ENCODE assay signal across 8 cellular contexts in the genomic region with DNA sequence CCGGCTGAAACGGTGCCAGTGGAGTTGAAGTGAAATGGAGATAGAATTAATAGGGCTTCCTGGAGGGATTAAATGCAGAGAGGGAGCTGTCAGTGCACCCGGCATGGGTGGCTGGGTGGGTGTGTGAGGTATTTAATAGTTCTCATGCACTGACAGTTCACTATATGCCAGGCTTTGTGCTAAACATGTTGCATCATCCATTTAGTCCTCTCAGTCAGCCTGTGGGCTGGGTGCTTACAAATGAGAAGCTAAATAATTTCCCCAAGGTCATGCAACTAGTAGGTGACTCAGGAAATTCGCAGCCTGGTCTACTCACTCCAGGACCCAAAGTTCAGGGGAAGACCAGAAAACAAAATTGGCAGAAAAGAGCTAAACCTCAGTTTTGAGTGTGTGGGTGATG.
DNase-seq lines count a peak whose midpoint lies in the region; ATAC-seq lines count a peak whose summit lies in the region.

No MANE protein-coding gene starts in this region.

- no peaks in the 10 kb centered on the region for H3K36me3 Mint-ChIP-seq in naive thymus-derived CD8-positive, alpha-beta T cell

- ATAC-seq in HG03045 (IDR thresholded peaks at IDR 0.05; ENCODE audit: unreplicated experiment) (peak; percentile 66), HG03025 (IDR thresholded peaks at IDR 0.05; ENCODE audit: low FRiP score, unreplicated experiment) (no peak)
- peak in 1 of 2 donors; percentile 12 for ATAC-seq in naive thymus-derived CD8-positive, alpha-beta T cell

- DNase-seq in Caki2 (ENCODE audit: low read depth) (peak; percentile 27), ecto neural progenitor cell (ENCODE audit: low spot score) (no peak), 8988T (no peak), pons (ENCODE audit: low spot score) (no peak)
- DNase-seq in activated CD8-positive, alpha-beta memory T cell treated with anti-CD3 and anti-CD28 coated beads for 48 hours (ENCODE audit: low read depth in 2 of 3, low spot score in 2 of 3): peak in 2 of 3 experiments; percentile 24 to 27
- no peak for DNase-seq in naive thymus-derived CD8-positive, alpha-beta T cell

- in situ Hi-C loops in Caki2 (cut with HindIII; ENCODE audit: low pct_unique_long_range_greater_than_20kb, low sequenced_read_pairs): no loop called here

- peak overlapping the region in 4 of 10 donors; percentile 37 to 87 (median 76) for H3K27ac Mint-ChIP-seq in naive thymus-derived CD8-positive, alpha-beta T cell

- H3K4me3 Mint-ChIP-seq in naive thymus-derived CD8-positive, alpha-beta T cell: peak overlapping the region in 6 of 10 donors; percentile 10 to 74 (median 58)

- peaks cover 12 to 23% (median 19%) of the 10 kb centered on the region in 4 donors for H3K4me1 Mint-ChIP-seq in naive thymus-derived CD8-positive, alpha-beta T cell

- POLR2A ChIA-PET in naive thymus-derived CD8-positive, alpha-beta T cell (lab: Charles Lee): no interaction called here

- peaks cover 0 to 10% (median 0%) of the 10 kb centered on the region in 9 donors for H3K9me3 Mint-ChIP-seq in naive thymus-derived CD8-positive, alpha-beta T cell

- H3K27me3 Mint-ChIP-seq in naive thymus-derived CD8-positive, alpha-beta T cell: no peaks in the 10 kb centered on the region

Comparison
In these comparisons a context has a peak if more than half of its experiments do, and no peak if none do; other contexts are left out.
1. DNase-seq: peak in Caki2 (single experiment) and activated CD8-positive, alpha-beta memory T cell treated with anti-CD3 and anti-CD28 coated beads for 48 hours (2 of 3); none in naive thymus-derived CD8-positive, alpha-beta T cell (0 of 10), ecto neural progenitor cell (single experiment), 8988T (single experiment) and pons (single experiment).